24 cellular contexts compared by ENCODE assay signal in the genomic region with DNA sequence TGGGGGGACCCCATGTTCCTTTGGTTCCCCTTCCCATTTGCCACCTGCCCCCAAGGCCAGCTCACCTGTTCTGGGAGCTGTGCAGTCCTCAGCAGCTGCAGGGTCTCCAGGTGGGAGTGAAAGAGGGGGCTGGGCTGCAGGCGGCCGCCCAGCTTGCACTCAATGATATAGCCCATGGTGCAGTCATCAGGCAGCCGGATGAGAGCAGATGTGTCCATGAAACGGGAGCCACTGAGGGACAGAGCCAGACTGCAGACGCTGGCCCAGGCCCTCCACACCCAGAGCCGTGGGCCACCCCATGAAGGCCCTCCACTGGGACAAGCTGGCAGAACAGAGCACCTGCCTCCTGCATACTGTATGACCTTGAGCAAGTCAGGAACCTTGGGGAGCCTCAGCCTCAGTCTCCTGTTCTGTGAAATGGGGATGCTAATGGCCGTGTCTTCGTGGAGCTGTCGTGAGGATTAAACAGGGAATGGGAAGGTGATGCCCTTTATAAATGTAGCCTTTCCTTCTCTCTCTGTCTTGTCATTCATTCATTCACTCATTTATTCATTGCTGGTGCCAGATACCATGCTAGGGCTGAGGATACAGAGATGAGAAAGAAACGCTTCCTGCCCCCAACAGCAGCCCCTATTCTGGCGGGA. TPM values are rescaled to one million over a fixed set of nuclear protein-coding genes. Genes with fewer than 3 reads are reported as not detected.
"Had no signal": no experiment of that assay in that cellular context is flagged by ENCODE, and none has a peak within 500 bp of the region (broad histone marks: within the 10 kb centered on the region; RNA-seq: fewer than 3 reads in every experiment).

No MANE protein-coding gene starts in this region.

- H3K4me2 ChIP-seq: hepatocyte, neural progenitor cell had no signal

- H3K9me3 Mint-ChIP-seq: activated CD4-positive, alpha-beta T cell treated with anti-CD3 and anti-CD28 coated beads, Interleukin-2, amount 10 ng/mL, durations not matched to agents 24 days and 14 days; activated naive CD4-positive, alpha-beta T cell treated with anti-CD3 and anti-CD28 coated beads, Interleukin-2, amount 10 ng/mL, durations not matched to agents 7 days and 5 days; activated T-cell treated with anti-CD3 and anti-CD28 coated beads, Interleukin-2, amount 50 U/mL, for 72 hours; central memory CD8-positive, alpha-beta T cell; immature natural killer cell; naive thymus-derived CD4-positive, alpha-beta T cell; neural progenitor cell; type B pancreatic cell had no signal

- H3K36me3 Mint-ChIP-seq: neural progenitor cell, type B pancreatic cell had no signal

- H3K4me3 Mint-ChIP-seq: activated CD4-positive, alpha-beta T cell treated with anti-CD3 and anti-CD28 coated beads, Interleukin-2, amount 10 ng/mL, durations not matched to agents 24 days and 14 days; activated naive CD4-positive, alpha-beta T cell treated with anti-CD3 and anti-CD28 coated beads, Interleukin-2, amount 10 ng/mL, durations not matched to agents 7 days and 5 days; activated T-cell treated with anti-CD3 and anti-CD28 coated beads, Interleukin-2, amount 50 U/mL, for 72 hours; central memory CD8-positive, alpha-beta T cell; immature natural killer cell; naive thymus-derived CD4-positive, alpha-beta T cell; neural progenitor cell; type B pancreatic cell had no signal

- H2AFZ ChIP-seq: hepatocyte, neural progenitor cell had no signal

- DNase-seq: activated CD4-positive, alpha-beta T cell treated with anti-CD3 and anti-CD28 coated beads, Interleukin-2, amount 10 ng/mL, durations not matched to agents 24 days and 14 days; activated CD8-positive, alpha-beta memory T cell treated with anti-CD3 and anti-CD28 coated beads, Interleukin-2, amount 50 U/mL, for 48 hours; activated effector memory CD4-positive, alpha-beta T cell treated with anti-CD3 and anti-CD28 coated beads, Interleukin-2, amount 50 U/mL, for 16 hours; activated naive CD4-positive, alpha-beta T cell treated with anti-CD3 and anti-CD28 coated beads, Interleukin-2, amount 10 ng/mL, durations not matched to agents 7 days and 5 days; activated T-cell treated with anti-CD3 and anti-CD28 coated beads, Interleukin-2, amount 50 U/mL, for 72 hours; aorta; effector memory CD4-positive, alpha-beta T cell; foreskin keratinocyte; immature natural killer cell; naive thymus-derived CD4-positive, alpha-beta T cell; retina; stimulated activated CD4-positive, alpha-beta T cell treated with anti-CD3 and anti-CD28 coated beads, Interleukin-2, amount 100 ng/mL, for 48 hours; stimulated activated CD8-positive, alpha-beta memory T cell treated with anti-CD3 and anti-CD28 coated beads, Interleukin-4, amount 100 ng/mL, for 48 hours; stimulated activated naive CD4-positive, alpha-beta T cell; T-helper 2 cell; testis had no signal

- ATAC-seq: activated T-cell treated with anti-CD3 and anti-CD28 coated beads, Interleukin-2, amount 50 U/mL, for 72 hours; foreskin keratinocyte; left lung; naive thymus-derived CD4-positive, alpha-beta T cell had no signal

- H3K27me3 ChIP-seq: foreskin keratinocyte, hepatocyte, neural progenitor cell, testis, vagina had no signal

- H3K27me3 Mint-ChIP-seq: activated CD4-positive, alpha-beta T cell treated with anti-CD3 and anti-CD28 coated beads, Interleukin-2, amount 10 ng/mL, durations not matched to agents 24 days and 14 days; activated naive CD4-positive, alpha-beta T cell treated with anti-CD3 and anti-CD28 coated beads, Interleukin-2, amount 10 ng/mL, durations not matched to agents 7 days and 5 days; central memory CD8-positive, alpha-beta T cell; naive thymus-derived CD4-positive, alpha-beta T cell had no signal

- H3K4me1 ChIP-seq: foreskin keratinocyte, left lung, neural progenitor cell, testis, vagina had no signal

- H3K79me2 ChIP-seq: hepatocyte had no signal

- H3K4me3 ChIP-seq: hepatocyte, left lung, neural progenitor cell, testis, vagina had no signal

- H3K27ac ChIP-seq: foreskin keratinocyte, hepatocyte, left lung, neural progenitor cell, testis, vagina had no signal

- H3K27ac Mint-ChIP-seq: activated CD4-positive, alpha-beta T cell treated with anti-CD3 and anti-CD28 coated beads, Interleukin-2, amount 10 ng/mL, durations not matched to agents 24 days and 14 days; activated naive CD4-positive, alpha-beta T cell treated with anti-CD3 and anti-CD28 coated beads, Interleukin-2, amount 10 ng/mL, durations not matched to agents 7 days and 5 days; activated T-cell treated with anti-CD3 and anti-CD28 coated beads, Interleukin-2, amount 50 U/mL, for 72 hours; neural progenitor cell; progenitor cell of endocrine pancreas; type B pancreatic cell had no signal

- H3K9me3 ChIP-seq: left lung, testis, vagina had no signal

- H3K36me3 ChIP-seq: neural progenitor cell, vagina had no signal

- H3K4me1 Mint-ChIP-seq: activated naive CD4-positive, alpha-beta T cell treated with anti-CD3 and anti-CD28 coated beads, Interleukin-2, amount 10 ng/mL, durations not matched to agents 7 days and 5 days; neural progenitor cell had no signal

RNA-seq across cellular contexts. Expression of gene CARD10, which starts 44.6 kb away (rescaled TPM):
- total RNA-seq: activated CD4-positive, alpha-beta T cell treated with anti-CD3 and anti-CD28 coated beads, Interleukin-2, amount 10 ng/mL, durations not matched to agents 24 days and 14 days had no signal

RNA-seq across cellular contexts. Expression of gene ELFN2, which starts 47.3 kb away (rescaled TPM):
- total RNA-seq: lung microvascular endothelial cell, vagina had no signal
